ENCODE assay signal across 24 cellular contexts in the genomic region with DNA sequence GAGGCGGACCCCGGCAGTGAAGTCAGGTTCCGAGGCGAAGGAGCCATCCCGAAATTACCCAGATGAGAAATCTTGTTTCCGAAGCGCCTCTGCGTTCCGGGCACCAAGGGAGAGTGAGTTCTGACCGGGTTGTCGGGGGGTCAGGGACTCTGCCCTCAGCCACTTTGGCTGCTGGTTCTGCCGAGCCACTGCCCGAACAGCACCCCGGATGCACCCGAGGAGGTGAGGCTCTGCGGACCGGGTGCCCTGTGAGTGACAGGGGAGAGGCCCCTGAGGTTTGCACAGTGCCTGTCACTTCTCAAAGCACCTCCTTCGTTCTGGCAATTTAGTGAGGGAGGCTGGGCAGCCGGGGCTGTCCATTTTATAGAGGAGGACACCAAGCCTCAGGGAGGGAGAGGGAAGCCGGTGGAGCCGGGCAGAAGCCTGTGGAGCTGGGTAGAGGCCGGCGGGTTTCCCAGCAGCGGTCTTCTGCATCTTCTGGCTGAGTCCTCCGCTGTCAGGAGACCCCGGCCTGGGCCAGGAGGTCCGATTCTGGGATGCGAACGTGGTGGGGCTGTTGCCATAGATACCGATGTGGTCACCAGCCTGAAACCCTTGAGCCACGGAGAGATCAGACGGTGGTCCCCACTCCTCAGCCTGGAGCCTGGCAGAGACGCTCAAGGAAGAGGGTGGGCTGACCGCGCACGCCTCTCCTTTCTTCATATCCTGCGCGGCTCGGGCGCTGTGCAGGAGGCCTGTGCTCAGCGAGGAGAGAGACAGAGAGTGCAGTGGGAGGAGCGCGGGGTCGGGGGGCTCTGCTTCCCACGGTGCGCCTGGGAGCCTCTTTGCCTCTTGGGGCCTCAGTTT. TPM values are rescaled to one million over a fixed set of nuclear protein-coding genes. Genes with fewer than 3 reads are reported as not detected.
DNase-seq lines count a peak whose midpoint lies in the region; ATAC-seq and TF ChIP-seq lines count a peak whose summit lies in the region.
"Had no signal": no experiment of that assay in that cellular context is flagged by ENCODE, and none has a peak within 500 bp of the region (broad histone marks: within the 10 kb centered on the region; RNA-seq: fewer than 3 reads in every experiment).

No MANE protein-coding gene starts in this region.

- no peak overlapping the region for H4K8ac ChIP-seq in neuronal stem cell (ENCODE audit: low read depth, low read length)

- H3K4me2 ChIP-seq in hepatocyte = peak overlapping the region; percentile 56
- H3K4me2 ChIP-seq in neuronal stem cell (ENCODE audit: insufficient read depth, low read length, poor library complexity, severe bottlenecking) = no peak overlapping the region
- H3K4me2 ChIP-seq: PC-9 had no signal

- no peaks in the 10 kb centered on the region for H3K79me2 ChIP-seq in hepatocyte

- TF ChIP-seq CTCF in hepatocyte (IDR thresholded peaks at IDR 0.05; ENCODE audit: poor library complexity) = no peak

- H3K27ac Mint-ChIP-seq in activated naive CD4-positive, alpha-beta T cell treated with anti-CD3 and anti-CD28 coated beads, Interleukin-2, amount 10 ng/mL, durations not matched to agents 7 days and 5 days = no peak overlapping the region

- DNase-seq in activated naive CD4-positive, alpha-beta T cell treated with anti-CD3 and anti-CD28 coated beads, Interleukin-2, amount 10 ng/mL, durations not matched to agents 7 days and 5 days = peak; percentile 1
- no peak for DNase-seq in activated naive CD4-positive, alpha-beta T cell treated with anti-CD3 and anti-CD28 coated beads, Interleukin-2, amount 50 U/mL, for 16 hours
- no peak for DNase-seq in hepatocyte (ENCODE audit: low spot score)
- no peak for DNase-seq in neuronal stem cell (ENCODE audit: low spot score)
- peak; percentile 41 to 73 for DNase-seq in aorta
- no peak for DNase-seq in NCI-H1105 (lab: John Stamatoyannopoulos, UW)
- no peak for DNase-seq in SW480 (ENCODE audit: low spot score)
- no peak for DNase-seq in NCI-H128 (lab: John Stamatoyannopoulos, UW; ENCODE audit: unreplicated experiment)
- DNase-seq: ACHN, BE2C, DMS153, DND-41, Karpas-422, NCI-H1092 treated with DMSO at 0.1 percent for 48 hours, NCI-H146, NCI-H1930, NCI-H446 treated with DMSO at 0.1 percent for 48 hours, NCI-H526, PC-9, RPMI8226, SHP77 treated with DMSO at 0.1 percent for 48 hours had no signal

- H3K4me1 ChIP-seq in hepatocyte (ENCODE audit: insufficient read depth) (peaks cover 7% of the 10 kb centered on the region), neuronal stem cell (ENCODE audit: control insufficient read depth in 2 of 2, insufficient read depth in 1 of 2, low read depth in 1 of 2, low read length in 2 of 2) (peaks cover 0 to 8% of the 10 kb centered on the region in 2 donors), aorta (ENCODE audit: control insufficient read depth in 1 of 2, insufficient read depth in 2 of 2, low read length in 2 of 2) (no peaks in the 10 kb centered on the region)
- H3K4me1 ChIP-seq: BE2C had no signal

- no peak overlapping the region for H2BK15ac ChIP-seq in neuronal stem cell (ENCODE audit: low read length)

- peak overlapping the region; percentile 48 for H3K23ac ChIP-seq in neuronal stem cell (ENCODE audit: low read depth, low read length, poor library complexity)

- H2AFZ ChIP-seq in hepatocyte (peak overlapping the region; percentile 3), neuronal stem cell (ENCODE audit: low read length) (no peak overlapping the region)
- H2AFZ ChIP-seq: PC-9 had no signal

- peak overlapping the region; percentile 33 for H2AK5ac ChIP-seq in neuronal stem cell (ENCODE audit: low read depth, low read length)

- no peak overlapping the region for H3K4me3 Mint-ChIP-seq in activated naive CD4-positive, alpha-beta T cell treated with anti-CD3 and anti-CD28 coated beads, Interleukin-2, amount 10 ng/mL, durations not matched to agents 7 days and 5 days

- H3K9ac ChIP-seq in neuronal stem cell (ENCODE audit: low read depth, low read length, poor library complexity) = no peak overlapping the region

- no peaks in the 10 kb centered on the region for H3K36me3 Mint-ChIP-seq in activated naive CD4-positive, alpha-beta T cell treated with anti-CD3 and anti-CD28 coated beads, Interleukin-2, amount 10 ng/mL, durations not matched to agents 7 days and 5 days

- H4K91ac ChIP-seq in neuronal stem cell (ENCODE audit: low read depth, low read length, poor library complexity) = no peak overlapping the region

- H3K4me3 ChIP-seq in hepatocyte = no peak overlapping the region
- no peak overlapping the region for H3K4me3 ChIP-seq in neuronal stem cell (ENCODE audit: low read length in 2 of 2)
- H3K4me3 ChIP-seq in aorta (ENCODE audit: low read length in 2 of 2) = no peak overlapping the region
- H3K4me3 ChIP-seq: PC-9 had no signal

- no peaks in the 10 kb centered on the region for H3K4me1 Mint-ChIP-seq in activated naive CD4-positive, alpha-beta T cell treated with anti-CD3 and anti-CD28 coated beads, Interleukin-2, amount 10 ng/mL, durations not matched to agents 7 days and 5 days

- peak overlapping the region; percentile 46 for H3K18ac ChIP-seq in neuronal stem cell (ENCODE audit: low read length)

- peak overlapping the region; percentile 45 for H3K4ac ChIP-seq in neuronal stem cell (ENCODE audit: low read length)

- H2BK12ac ChIP-seq in neuronal stem cell (ENCODE audit: low read length) = no peak overlapping the region

- CTCF ChIA-PET in activated naive CD4-positive, alpha-beta T cell treated with anti-CD3 and anti-CD28 coated beads, Interleukin-2, amount 10 ng/mL, durations not matched to agents 7 days and 5 days (lab: Charles Lee) = no interaction called here

- H2BK5ac ChIP-seq in neuronal stem cell (ENCODE audit: low read length) = peak overlapping the region; percentile 84

- H3K14ac ChIP-seq in neuronal stem cell (ENCODE audit: low read length) = no peak overlapping the region

- no peak for ATAC-seq in aorta (ENCODE audit: low FRiP score)
- ATAC-seq: HCT116 had no signal

- H3K27me3 Mint-ChIP-seq in activated naive CD4-positive, alpha-beta T cell treated with anti-CD3 and anti-CD28 coated beads, Interleukin-2, amount 10 ng/mL, durations not matched to agents 7 days and 5 days = peaks cover 6% of the 10 kb centered on the region

- no peaks in the 10 kb centered on the region for H4K20me1 ChIP-seq in hepatocyte (ENCODE audit: insufficient read depth, poor library complexity, severe bottlenecking)

- 92% methylated on average over 44 of the region's 46 CpGs for WGBS in hepatocyte (ENCODE audit: low lambda C conversion rate, missing lambda C conversion rate)
- no CpG with 5 or more reads among the region's 46 CpGs for WGBS in neuronal stem cell (ENCODE audit: extremely low coverage in 2 of 2, insufficient read length in 2 of 2, insufficient replicate concordance in 1 of 2), 2 donors
- WGBS in aorta, 2 donors = 83 to 84% methylated on average over 46 of the region's 46 CpGs

- H3K9me3 ChIP-seq in hepatocyte (ENCODE audit: low read depth) = no peaks in the 10 kb centered on the region
- peaks cover 0 to 3% of the 10 kb centered on the region in 2 donors for H3K9me3 ChIP-seq in neuronal stem cell (replicated peaks in 1 of 2; ENCODE audit: control insufficient read depth in 2 of 2, insufficient read depth in 1 of 2, low read depth in 1 of 2, low read length in 2 of 2)
- no peaks in the 10 kb centered on the region for H3K9me3 ChIP-seq in aorta (ENCODE audit: control insufficient read depth, low read length)
- H3K9me3 ChIP-seq: BE2C had no signal

- peak overlapping the region; percentile 86 for H3K27ac ChIP-seq in hepatocyte
- H3K27ac ChIP-seq in neuronal stem cell (replicated peaks; ENCODE audit: low read length) = no peak overlapping the region
- no peak overlapping the region for H3K27ac ChIP-seq in aorta (ENCODE audit: low read depth in 1 of 2, low read length in 2 of 2)
- H3K27ac ChIP-seq: 22Rv1, PC-9 had no signal

- intact Hi-C loops in aorta (cut with DNase I) = no loop called here

- H3K36me3 ChIP-seq in hepatocyte (replicated peaks; ENCODE audit: insufficient read depth, low read depth) = no peaks in the 10 kb centered on the region
- no peaks in the 10 kb centered on the region for H3K36me3 ChIP-seq in neuronal stem cell (replicated peaks in 1 of 2; ENCODE audit: control insufficient read depth in 2 of 2, insufficient read depth in 2 of 2, low read length in 2 of 2)
- no peaks in the 10 kb centered on the region for H3K36me3 ChIP-seq in aorta (ENCODE audit: control insufficient read depth in 1 of 2, insufficient read depth in 2 of 2, low read length in 1 of 2)
- H3K36me3 ChIP-seq: BE2C had no signal

- no peaks in the 10 kb centered on the region for H3K9me2 ChIP-seq in hepatocyte (replicated peaks; ENCODE audit: insufficient read depth)

- no peak overlapping the region for H2BK120ac ChIP-seq in neuronal stem cell (ENCODE audit: low read depth, low read length)

- no peaks in the 10 kb centered on the region for H3K79me1 ChIP-seq in neuronal stem cell (ENCODE audit: low read depth, low read length)

- H3K9me3 Mint-ChIP-seq in activated naive CD4-positive, alpha-beta T cell treated with anti-CD3 and anti-CD28 coated beads, Interleukin-2, amount 10 ng/mL, durations not matched to agents 7 days and 5 days = no peaks in the 10 kb centered on the region

- H3K27me3 ChIP-seq in hepatocyte (no peaks in the 10 kb centered on the region), neuronal stem cell (ENCODE audit: control insufficient read depth in 3 of 3, insufficient read depth in 3 of 3, low read depth in 1 of 3, low read length in 3 of 3) (peaks cover 0 to 53% (median 0%) of the 10 kb centered on the region in 3 experiments), aorta (ENCODE audit: control insufficient read depth in 1 of 2, insufficient read depth in 2 of 2, low read length in 1 of 2) (no peaks in the 10 kb centered on the region)

RNA-seq across cellular contexts. Expression of a gene that starts 18.9 kb away (rescaled TPM):
- 20.4 and 21.2 TPM in 2 replicates for total RNA-seq in hepatocyte
- 8.0 and 12.1 TPM in 2 replicates for polyA plus RNA-seq in hepatocyte
- 0.08 TPM for polyA plus RNA-seq in neuronal stem cell (2013, experiment 1 of 2)
- 0.06 TPM for polyA plus RNA-seq in neuronal stem cell (2013, experiment 2 of 2)
- under 1 TPM in 1 of 2 donors, not detected in 1; 0.10 TPM for total RNA-seq in aorta
- under 1 TPM in 1 of 2 donors, not detected in 1; 0.25 TPM for polyA plus RNA-seq in aorta
- total RNA-seq: H1, PC-9 had no signal
- polyA plus RNA-seq: H1 had no signal

Comparison
In these comparisons a context has a peak if more than half of its experiments do, and no peak if none do; other contexts are left out.
1. DNase-seq: peak in activated naive CD4-positive, alpha-beta T cell treated with anti-CD3 and anti-CD28 coated beads, Interleukin-2, amount 10 ng/mL, durations not matched to agents 7 days and 5 days (single experiment) and aorta (2 of 2); none in activated naive CD4-positive, alpha-beta T cell treated with anti-CD3 and anti-CD28 coated beads, Interleukin-2, amount 50 U/mL, for 16 hours (single experiment), hepatocyte (single experiment), neuronal stem cell (single experiment), NCI-H1105 (single experiment), SW480 (single experiment) and NCI-H128 (single experiment).
2. RNA of a gene that starts 18.9 kb away (total RNA-seq): 20.4 to 21.2 TPM in hepatocyte; 0.10 TPM in aorta; every median in the first group is over 10 times any median in the second.